7 cellular contexts compared by ENCODE assay signal in genomic region chr19:3692141-3693029, GRCh38.
DNase-seq lines count a peak whose midpoint lies in the region; ATAC-seq lines count a peak whose summit lies in the region.

No MANE protein-coding gene starts in this region.

- DNase-seq in HuH-7.5 (ENCODE audit: low spot score) (peak; percentile 86), germinal center (ENCODE audit: low spot score) (peak; percentile 62), MV-4-11 (lab: John Stamatoyannopoulos, UW) (no peak)
- DNase-seq in activated T-cell treated with anti-CD3 and anti-CD28 coated beads, Interleukin-2, amount 50 U/mL, for 1 hour, result peak; percentile 72
- DNase-seq in stimulated activated CD4-positive, alpha-beta T cell treated with anti-CD3 and anti-CD28 coated beads, Interleukin-4, amount 100 ng/mL, for 24 hours, result peak; percentile 52

- no peak overlapping the region for H3K27ac Mint-ChIP-seq in stimulated activated memory B cell treated with anti-CD40 and anti-IgM and Interleukin-4, amounts not matched to agents 10 μg/mL and 1 μg/mL and 100 μg/mL, for 72 hours

- peaks cover 43% of the 10 kb centered on the region for H3K4me1 Mint-ChIP-seq in stimulated activated memory B cell treated with anti-CD40 and anti-IgM and Interleukin-4, amounts not matched to agents 10 μg/mL and 1 μg/mL and 100 μg/mL, for 72 hours

- ATAC-seq in GM18909 (IDR thresholded peaks at IDR 0.05; ENCODE audit: poor library complexity, unreplicated experiment), result no peak
- ATAC-seq in stimulated activated memory B cell treated with anti-CD40 and anti-IgM and Interleukin-4, amounts not matched to agents 10 μg/mL and 1 μg/mL and 100 μg/mL, for 72 hours, result no peak

- H3K9me3 Mint-ChIP-seq in stimulated activated memory B cell treated with anti-CD40 and anti-IgM and Interleukin-4, amounts not matched to agents 10 μg/mL and 1 μg/mL and 100 μg/mL, for 72 hours, result no peaks in the 10 kb centered on the region

- H3K27me3 Mint-ChIP-seq in stimulated activated memory B cell treated with anti-CD40 and anti-IgM and Interleukin-4, amounts not matched to agents 10 μg/mL and 1 μg/mL and 100 μg/mL, for 72 hours, result no peaks in the 10 kb centered on the region

- no peak overlapping the region for H3K4me3 Mint-ChIP-seq in stimulated activated memory B cell treated with anti-CD40 and anti-IgM and Interleukin-4, amounts not matched to agents 10 μg/mL and 1 μg/mL and 100 μg/mL, for 72 hours

- peaks cover 32% of the 10 kb centered on the region for H3K36me3 Mint-ChIP-seq in stimulated activated memory B cell treated with anti-CD40 and anti-IgM and Interleukin-4, amounts not matched to agents 10 μg/mL and 1 μg/mL and 100 μg/mL, for 72 hours
